22 cellular contexts compared by ENCODE assay signal in the genomic region with DNA sequence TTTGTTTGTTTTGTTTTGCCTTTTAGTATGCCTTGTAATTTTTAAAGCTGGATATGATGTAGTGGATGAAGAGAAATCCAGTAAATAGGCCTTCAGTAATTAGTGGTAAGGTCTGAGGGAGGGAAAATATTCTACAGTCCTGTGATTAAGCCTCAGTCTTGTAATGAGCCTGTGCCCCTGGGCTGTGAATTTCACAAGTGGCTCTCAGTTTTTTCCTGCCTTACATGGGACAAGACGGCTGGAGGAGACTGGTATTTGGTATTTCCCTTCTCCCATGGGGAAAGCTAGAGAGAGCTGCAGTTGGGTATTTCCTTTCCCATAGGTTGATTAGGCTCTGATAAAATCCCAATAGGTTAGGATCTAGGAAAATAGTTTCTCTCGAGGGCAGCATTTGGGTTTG.
DNase-seq lines count a peak whose midpoint lies in the region; ATAC-seq and TF ChIP-seq lines count a peak whose summit lies in the region.
"Had no signal": no experiment of that assay in that cellular context is flagged by ENCODE, and none has a peak within 500 bp of the region (broad histone marks: within the 10 kb centered on the region; RNA-seq: fewer than 3 reads in every experiment).

No MANE protein-coding gene starts in this region.

- no peak for TF ChIP-seq POLR2A in gastrocnemius medialis (IDR thresholded peaks at IDR 0.05)

- H3K4me3 ChIP-seq in A673 (ENCODE audit: low read depth, low read length, poor library complexity, severe bottlenecking) (no peak overlapping the region), RWPE2 (ENCODE audit: severe bottlenecking) (no peak overlapping the region), gastrocnemius medialis (no peak overlapping the region)
- H3K4me3 ChIP-seq: left ventricle myocardium inferior had no signal

- peaks cover 4% of the 10 kb centered on the region for H3K36me3 ChIP-seq in A673 (ENCODE audit: insufficient read depth, low read length, poor library complexity, severe bottlenecking)
- H3K36me3 ChIP-seq in RWPE2 (ENCODE audit: low read depth), result no peaks in the 10 kb centered on the region
- H3K36me3 ChIP-seq in gastrocnemius medialis, result no peaks in the 10 kb centered on the region
- H3K36me3 ChIP-seq: left ventricle myocardium inferior had no signal

- ATAC-seq in RWPE2 (ENCODE audit: low read depth) (no peak), gastrocnemius medialis (no peak)
- ATAC-seq: activated CD4-positive, CD25-positive, alpha-beta regulatory T cell treated with anti-CD3 and anti-CD28 coated beads, Interleukin-2, amount 50 U/mL, for 24 hours; activated CD8-positive, alpha-beta T cell treated with anti-CD3 and anti-CD28 coated beads for 36 hours; HCT116 had no signal

- TF ChIP-seq CTCF in A673 (conservative IDR thresholded peaks at IDR 0.05; ENCODE audit: low read depth, low read length) (no peak), RWPE2 (IDR thresholded peaks at IDR 0.05; ENCODE audit: poor library complexity, severe bottlenecking) (no peak), gastrocnemius medialis (IDR thresholded peaks at IDR 0.05 in 4 of 5, conservative IDR thresholded peaks at IDR 0.05 in 1 of 5) (no peak)

- H3K4me3 Mint-ChIP-seq in activated CD4-positive, alpha-beta T cell treated with anti-CD3 and anti-CD28 coated beads, Interleukin-2, amount 10 ng/mL, durations not matched to agents 7 days and 5 days, result no peak overlapping the region
- H3K4me3 Mint-ChIP-seq: activated CD8-positive, alpha-beta T cell treated with anti-CD3 and anti-CD28 coated beads for 36 hours; activated naive CD8-positive, alpha-beta T cell treated with anti-CD3 and anti-CD28 coated beads, Interleukin-2, amount 10 ng/mL, durations not matched to agents 7 days and 5 days; immature natural killer cell; nephron progenitor cell; stimulated activated naive CD8-positive, alpha-beta T cell treated with anti-CD3 and anti-CD28 coated beads, Interleukin-15, Interleukin-2, amounts not matched to agents 100 ng/mL and 50 ng/mL, for 24 hours had no signal

- H3K27me3 ChIP-seq in A673 (replicated peaks; ENCODE audit: insufficient read depth, low read depth, low read length, poor library complexity), result no peaks in the 10 kb centered on the region
- no peaks in the 10 kb centered on the region for H3K27me3 ChIP-seq in RWPE2 (ENCODE audit: insufficient read depth, poor library complexity, severe bottlenecking)
- H3K27me3 ChIP-seq in gastrocnemius medialis, result no peaks in the 10 kb centered on the region

- no peak overlapping the region for H3K27ac Mint-ChIP-seq in activated CD4-positive, alpha-beta T cell treated with anti-CD3 and anti-CD28 coated beads, Interleukin-2, amount 10 ng/mL, durations not matched to agents 7 days and 5 days
- H3K27ac Mint-ChIP-seq: activated CD8-positive, alpha-beta T cell treated with anti-CD3 and anti-CD28 coated beads for 36 hours; activated naive CD8-positive, alpha-beta T cell treated with anti-CD3 and anti-CD28 coated beads, Interleukin-2, amount 10 ng/mL, durations not matched to agents 7 days and 5 days; immature natural killer cell; nephron progenitor cell; stimulated activated naive CD8-positive, alpha-beta T cell treated with anti-CD3 and anti-CD28 coated beads, Interleukin-15, Interleukin-2, amounts not matched to agents 100 ng/mL and 50 ng/mL, for 24 hours had no signal

- in situ Hi-C loops in gastrocnemius medialis (cut with MboI; ENCODE audit: low sequenced_read_pairs in 4 of 4), result no loop called here

- peaks cover 5% of the 10 kb centered on the region for H3K4me1 Mint-ChIP-seq in activated CD4-positive, alpha-beta T cell treated with anti-CD3 and anti-CD28 coated beads, Interleukin-2, amount 10 ng/mL, durations not matched to agents 7 days and 5 days
- H3K4me1 Mint-ChIP-seq: activated naive CD8-positive, alpha-beta T cell treated with anti-CD3 and anti-CD28 coated beads, Interleukin-2, amount 10 ng/mL, durations not matched to agents 7 days and 5 days; immature natural killer cell had no signal

- DNase-seq in A673 (ENCODE audit: low spot score), result peak; percentile 19
- DNase-seq in ELR (ENCODE audit: low read depth), result peak; percentile 39
- no peak for DNase-seq in RWPE2 (ENCODE audit: low spot score)
- DNase-seq in dermis blood vessel endothelial cell, result peak; percentile 39
- DNase-seq in NCI-H2029 treated with DMSO at 0.1 percent for 48 hours (lab: John Stamatoyannopoulos, UW), result no peak
- DNase-seq in gastrocnemius medialis, result no peak
- no peak for DNase-seq in activated CD4-positive, alpha-beta T cell treated with anti-CD3 and anti-CD28 coated beads, Interleukin-2, amount 10 ng/mL, durations not matched to agents 7 days and 5 days
- no peak for DNase-seq in cerebellar nuclear complex (lab: John Stamatoyannopoulos, UW)
- DNase-seq: activated CD8-positive, alpha-beta T cell treated with anti-CD3 and anti-CD28 coated beads for 36 hours; activated naive CD8-positive, alpha-beta T cell treated with anti-CD3 and anti-CD28 coated beads, Interleukin-2, amount 10 ng/mL, durations not matched to agents 7 days and 5 days; effector CD4-positive, alpha-beta T cell; immature natural killer cell; left ventricle myocardium inferior; NCI-H1694; NCI-H2171 treated with DMSO at 0.1 percent for 48 hours; NCI-H526; nephron progenitor cell; posterior cingulate gyrus had no signal

- H3K27me3 Mint-ChIP-seq in activated CD4-positive, alpha-beta T cell treated with anti-CD3 and anti-CD28 coated beads, Interleukin-2, amount 10 ng/mL, durations not matched to agents 7 days and 5 days, result no peaks in the 10 kb centered on the region
- H3K27me3 Mint-ChIP-seq: activated CD8-positive, alpha-beta T cell treated with anti-CD3 and anti-CD28 coated beads for 36 hours; activated naive CD8-positive, alpha-beta T cell treated with anti-CD3 and anti-CD28 coated beads, Interleukin-2, amount 10 ng/mL, durations not matched to agents 7 days and 5 days; stimulated activated naive CD8-positive, alpha-beta T cell treated with anti-CD3 and anti-CD28 coated beads, Interleukin-15, Interleukin-2, amounts not matched to agents 100 ng/mL and 50 ng/mL, for 24 hours had no signal

- no peaks in the 10 kb centered on the region for H3K36me3 Mint-ChIP-seq in activated CD4-positive, alpha-beta T cell treated with anti-CD3 and anti-CD28 coated beads, Interleukin-2, amount 10 ng/mL, durations not matched to agents 7 days and 5 days (ENCODE audit: low read depth)

- H3K27ac ChIP-seq in A673 (ENCODE audit: low read depth, low read length, poor library complexity, severe bottlenecking), result no peak overlapping the region
- H3K27ac ChIP-seq in RWPE2 (ENCODE audit: poor library complexity, severe bottlenecking), result peak overlapping the region; percentile 99
- H3K27ac ChIP-seq in gastrocnemius medialis, result no peak overlapping the region
- H3K27ac ChIP-seq: C4-2B, left ventricle myocardium inferior had no signal

- H3K9me3 ChIP-seq in A673 (ENCODE audit: low read depth, low read length, poor library complexity, severe bottlenecking), result peaks cover 6% of the 10 kb centered on the region
- H3K9me3 ChIP-seq in RWPE2 (ENCODE audit: severe bottlenecking), result no peaks in the 10 kb centered on the region
- H3K9me3 ChIP-seq in gastrocnemius medialis, result no peaks in the 10 kb centered on the region

- H3K4me1 ChIP-seq in A673 (ENCODE audit: insufficient read depth, low read length, poor library complexity, severe bottlenecking) (peaks cover 23% of the 10 kb centered on the region), RWPE2 (ENCODE audit: insufficient read depth, poor library complexity, severe bottlenecking) (peaks cover 37% of the 10 kb centered on the region), gastrocnemius medialis (no peaks in the 10 kb centered on the region)
- H3K4me1 ChIP-seq: left ventricle myocardium inferior had no signal

- POLR2A ChIA-PET in A673 (lab: Charles Lee; ENCODE audit: low non-redundant PET), result interaction anchor here (0.6 kb wide), 1 partner anchor 587 kb away, joined by 7 read pairs; a partner anchor contains a TSS
- POLR2A ChIA-PET in activated CD4-positive, alpha-beta T cell treated with anti-CD3 and anti-CD28 coated beads, Interleukin-2, amount 10 ng/mL, durations not matched to agents 7 days and 5 days (lab: Charles Lee), result no interaction called here

- CTCF ChIA-PET in A673 (lab: Charles Lee), result no interaction called here
- CTCF ChIA-PET in activated CD4-positive, alpha-beta T cell treated with anti-CD3 and anti-CD28 coated beads, Interleukin-2, amount 10 ng/mL, durations not matched to agents 7 days and 5 days (lab: Charles Lee), result no interaction called here

- intact Hi-C loops in A673 (cut with micrococcal nuclease; ENCODE audit: unreplicated experiment), result no loop called here
- intact Hi-C loops in gastrocnemius medialis (cut with DNase I; ENCODE audit: low total_unique reads), result no loop called here

- H3K9me3 Mint-ChIP-seq in activated CD4-positive, alpha-beta T cell treated with anti-CD3 and anti-CD28 coated beads, Interleukin-2, amount 10 ng/mL, durations not matched to agents 7 days and 5 days, result peaks cover 12% of the 10 kb centered on the region

- BruUV-seq in A673 (replicated peaks; lab: Mats Ljungman, UMichigan), result no TSS peak

Comparison
In these comparisons a context has a peak if more than half of its experiments do, and no peak if none do; other contexts are left out.
1. DNase-seq: peak in A673 (single experiment), ELR (single experiment) and dermis blood vessel endothelial cell (single experiment); none in RWPE2 (single experiment), NCI-H2029 treated with DMSO at 0.1 percent for 48 hours (single experiment), gastrocnemius medialis (0 of 2), activated CD4-positive, alpha-beta T cell treated with anti-CD3 and anti-CD28 coated beads, Interleukin-2, amount 10 ng/mL, durations not matched to agents 7 days and 5 days (single experiment) and cerebellar nuclear complex (0 of 2).